Comparison of ENCODE assay signal across 9 cellular contexts in genomic region chr11:2701230-2701629, GRCh38. TPM values are rescaled to one million over a fixed set of nuclear protein-coding genes. Genes with fewer than 3 reads are reported as not detected.
DNase-seq lines count a peak whose midpoint lies in the region; ATAC-seq and TF ChIP-seq lines count a peak whose summit lies in the region.
"Had no signal": no experiment of that assay in that cellular context is flagged by ENCODE, and none has a peak within 500 bp of the region (broad histone marks: within the 10 kb centered on the region; RNA-seq: fewer than 3 reads in every experiment).

No MANE protein-coding gene starts in this region.

- H3K27ac Mint-ChIP-seq in activated naive CD8-positive, alpha-beta T cell treated with anti-CD3 and anti-CD28 coated beads, Interleukin-2, amount 10 ng/mL, durations not matched to agents 7 days and 5 days = peak overlapping the region; percentile 76

- peaks cover 4% of the 10 kb centered on the region for H3K27me3 Mint-ChIP-seq in activated naive CD8-positive, alpha-beta T cell treated with anti-CD3 and anti-CD28 coated beads, Interleukin-2, amount 10 ng/mL, durations not matched to agents 7 days and 5 days

- TF ChIP-seq POLR2A in thyroid gland (IDR thresholded peaks at IDR 0.05) = no peak

- H3K27me3 ChIP-seq in thyroid gland (no peaks in the 10 kb centered on the region), SK-N-SH (ENCODE audit: insufficient read depth) (no peaks in the 10 kb centered on the region)

- CTCF ChIA-PET in SK-N-SH (lab: Yijun Ruan, JAX) = interaction anchor here (0.6 kb wide), 1 partner anchor 32 kb away, joined by 3 read pairs; no protein-coding TSS in a partner anchor

- H4K20me1 ChIP-seq in SK-N-SH (ENCODE audit: insufficient read depth) = peaks cover 26% of the 10 kb centered on the region

- no peaks in the 10 kb centered on the region for H3K9me2 ChIP-seq in SK-N-SH

- DNase-seq in activated CD8-positive, alpha-beta memory T cell treated with anti-CD3 and anti-CD28 coated beads, Interleukin-2, amount 50 U/mL, for 4 hours = peak; percentile 12
- DNase-seq in activated CD8-positive, alpha-beta memory T cell treated with anti-CD3 and anti-CD28 coated beads for 24 hours = no peak
- DNase-seq in activated naive CD8-positive, alpha-beta T cell treated with anti-CD3 and anti-CD28 coated beads, Interleukin-2, amount 10 ng/mL, durations not matched to agents 7 days and 5 days = no peak
- DNase-seq in thyroid gland (no peak), NCI-H2171 (lab: John Stamatoyannopoulos, UW) (no peak), GOT3 (lab: John Stamatoyannopoulos, UW) (no peak), SK-N-SH (no peak)
- DNase-seq: NCI-H345 had no signal

- H3K27ac ChIP-seq in mesodermal cell (ENCODE audit: low read depth, low read length, severe bottlenecking) = peak overlapping the region; percentile 81
- H3K27ac ChIP-seq in thyroid gland = peak overlapping the region in 2 of 3 donors; percentile 87 to 89
- H3K27ac ChIP-seq in SK-N-SH (ENCODE audit: low read depth in 2 of 2, low read length in 1 of 2) = no peak overlapping the region

- peaks cover 35% of the 10 kb centered on the region for H3K79me2 ChIP-seq in SK-N-SH (ENCODE audit: insufficient read depth)

- H3K4me1 ChIP-seq in mesodermal cell (ENCODE audit: control insufficient read depth, insufficient read depth, low read length, poor library complexity, severe bottlenecking) = peaks cover 14% of the 10 kb centered on the region
- peaks cover 23 to 30% of the 10 kb centered on the region in 2 donors for H3K4me1 ChIP-seq in thyroid gland
- peaks cover 0 to 37% of the 10 kb centered on the region in 2 experiments; a peak in 1 of 4 replicates for H3K4me1 ChIP-seq in SK-N-SH (ENCODE audit: control insufficient read depth in 1 of 2, insufficient read depth in 2 of 2, low read depth in 1 of 2, low read length in 1 of 2)

- H2AFZ ChIP-seq in SK-N-SH (ENCODE audit: low read depth) = no peak overlapping the region

- POLR2A ChIA-PET in activated naive CD8-positive, alpha-beta T cell treated with anti-CD3 and anti-CD28 coated beads, Interleukin-2, amount 10 ng/mL, durations not matched to agents 7 days and 5 days (lab: Charles Lee) = no interaction called here
- POLR2A ChIA-PET in SK-N-SH (lab: Yijun Ruan, JAX) = interaction anchor here (0.9 kb wide), 1 partner anchor 78 kb away, joined by 4 read pairs; no protein-coding TSS in a partner anchor

- H3K4me3 Mint-ChIP-seq in activated naive CD8-positive, alpha-beta T cell treated with anti-CD3 and anti-CD28 coated beads, Interleukin-2, amount 10 ng/mL, durations not matched to agents 7 days and 5 days = peak overlapping the region; percentile 69

- no peak for TF ChIP-seq RAD21 in SK-N-SH (IDR thresholded peaks at IDR 0.05; ENCODE audit: low read length)

- H3K9me3 Mint-ChIP-seq in activated naive CD8-positive, alpha-beta T cell treated with anti-CD3 and anti-CD28 coated beads, Interleukin-2, amount 10 ng/mL, durations not matched to agents 7 days and 5 days = peaks cover 7% of the 10 kb centered on the region

- no peaks in the 10 kb centered on the region for H3F3A ChIP-seq in SK-N-SH (replicated peaks; ENCODE audit: insufficient read depth)

- no peak overlapping the region for H3K4me2 ChIP-seq in SK-N-SH

- H3K4me1 Mint-ChIP-seq in activated naive CD8-positive, alpha-beta T cell treated with anti-CD3 and anti-CD28 coated beads, Interleukin-2, amount 10 ng/mL, durations not matched to agents 7 days and 5 days = peaks cover 16% of the 10 kb centered on the region

- no peak for ATAC-seq in activated naive CD8-positive, alpha-beta T cell treated with anti-CD3 and anti-CD28 coated beads, Interleukin-2, amount 10 ng/mL, durations not matched to agents 7 days and 5 days (ENCODE audit: low read depth)

- WGBS in mesodermal cell (ENCODE audit: insufficient coverage in 2 of 2), 2 experiments = 80 to 83% methylated on average over 7 of the region's 7 CpGs
- 88 to 90% methylated on average over 6 of the region's 7 CpGs for WGBS in thyroid gland, 2 donors
- 71% methylated on average over 5 of the region's 7 CpGs for WGBS in SK-N-SH (ENCODE audit: low lambda C conversion rate)

- H3K9me3 ChIP-seq in mesodermal cell (ENCODE audit: control insufficient read depth, low read length) (peaks cover 2% of the 10 kb centered on the region), thyroid gland (no peaks in the 10 kb centered on the region), SK-N-SH (no peaks in the 10 kb centered on the region)

- no peak for TF ChIP-seq EP300 in SK-N-SH (IDR thresholded peaks at IDR 0.05; ENCODE audit: borderline replicate concordance in 1 of 2, low read depth in 1 of 2, low read length in 1 of 2)

- H3K36me3 ChIP-seq in mesodermal cell (ENCODE audit: control insufficient read depth, insufficient read depth, low read length) (peaks cover 4% of the 10 kb centered on the region), thyroid gland (no peaks in the 10 kb centered on the region), SK-N-SH (replicated peaks in 1 of 2; ENCODE audit: control insufficient read depth in 1 of 2, insufficient read depth in 2 of 2, low read length in 1 of 2) (no peaks in the 10 kb centered on the region)

- intact Hi-C loops in thyroid gland (cut with DNase I) = loop anchor here (10.0 kb wide), 1 partner anchor 184 kb away; the partner anchor contains the start of gene CDKN1C

- peaks cover 11% of the 10 kb centered on the region for H3K36me3 Mint-ChIP-seq in activated naive CD8-positive, alpha-beta T cell treated with anti-CD3 and anti-CD28 coated beads, Interleukin-2, amount 10 ng/mL, durations not matched to agents 7 days and 5 days

- no peak overlapping the region for H3K9ac ChIP-seq in SK-N-SH

- H3K4me3 ChIP-seq in mesodermal cell (ENCODE audit: extremely low read depth, insufficient read depth, low read length, poor library complexity, severe bottlenecking) (no peak overlapping the region), thyroid gland (replicated peaks in 1 of 3) (no peak overlapping the region), SK-N-SH (ENCODE audit: low read depth in 2 of 2, low read length in 1 of 2) (no peak overlapping the region)

- TF ChIP-seq CTCF in thyroid gland (IDR thresholded peaks at IDR 0.05) (no peak), SK-N-SH (IDR thresholded peaks at IDR 0.05) (no peak)

TF ChIP-seq in SK-N-SH, 30 proteins besides CTCF, POLR2A, EP300 and RAD21:
- TF ChIP-seq SIN3A (IDR thresholded peaks at IDR 0.05; ENCODE audit: borderline replicate concordance, low read depth, low read length) (no peak), JUND (IDR thresholded peaks at IDR 0.05) (no peak), EZH2phosphoT487 (IDR thresholded peaks at IDR 0.05; ENCODE audit: borderline replicate concordance, low read depth) (no peak), IRF3 (IDR thresholded peaks at IDR 0.05; ENCODE audit: low read depth, low read length) (no peak), TCF12 (IDR thresholded peaks at IDR 0.05) (no peak), TEAD4 (IDR thresholded peaks at IDR 0.05; ENCODE audit: borderline replicate concordance, insufficient read depth) (no peak)

RNA-seq across cellular contexts. Expression of gene KCNQ1OT1, which starts 1.4 kb away (rescaled TPM):
- under 1 TPM; 0.28 to 0.34 TPM for total RNA-seq in activated naive CD8-positive, alpha-beta T cell treated with anti-CD3 and anti-CD28 coated beads, Interleukin-2, amount 10 ng/mL, durations not matched to agents 7 days and 5 days
- polyA plus RNA-seq in mesodermal cell (2013, experiment 1 of 2) = 0.74 TPM
- 0.76 TPM for polyA plus RNA-seq in mesodermal cell (2013, experiment 2 of 2)
- 1 to 10 TPM; 2.0 to 4.1 (median 3.2) TPM for total RNA-seq in thyroid gland
- polyA plus RNA-seq in SK-N-SH (2012; rRNA removed) = 0.03 and 0.05 TPM in 2 replicates
- polyA plus RNA-seq in SK-N-SH (2012; cell fraction: cytosol; rRNA removed) = under 0.01 TPM in 2 replicates
- 0.23 and 0.37 TPM in 2 replicates for polyA plus RNA-seq in SK-N-SH (2012; cell fraction: nucleus; rRNA removed)

Comparison
In these comparisons a context has a peak if more than half of its experiments do, and no peak if none do; other contexts are left out.
1. H3K27ac ChIP-seq: peak in mesodermal cell (single experiment) and thyroid gland (2 of 3); none in SK-N-SH (0 of 2).